In the genomic region with DNA sequence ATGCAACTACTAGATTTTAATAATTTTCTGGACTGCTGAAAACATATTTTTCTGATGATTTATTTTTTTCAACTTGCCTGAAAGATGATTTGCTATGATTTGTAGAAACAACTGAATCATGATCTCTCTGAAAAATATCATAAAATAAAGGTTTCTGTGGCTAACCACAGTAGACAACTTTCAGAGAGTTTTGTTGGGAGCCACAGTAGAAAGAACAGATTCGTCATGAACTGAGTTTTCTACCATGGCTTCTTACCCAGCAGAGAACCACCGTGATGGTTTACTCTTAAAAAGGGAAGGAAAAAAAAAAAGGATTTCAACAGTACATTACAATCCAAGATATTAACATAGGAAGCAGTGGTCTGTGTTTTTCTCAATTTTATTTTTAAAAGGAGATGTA, we compare ENCODE assay signal across 30 cellular contexts. TPM values are rescaled to one million over a fixed set of nuclear protein-coding genes. Genes with fewer than 3 reads are reported as not detected.
"Had no signal": no experiment of that assay in that cellular context is flagged by ENCODE, and none has a peak within 500 bp of the region (broad histone marks: within the 10 kb centered on the region; RNA-seq: fewer than 3 reads in every experiment).

No MANE protein-coding gene starts in this region.

- H3K4me1 Mint-ChIP-seq: natural killer cell had no signal

- H3K27ac ChIP-seq: brain microvascular endothelial cell, coronary artery, dorsolateral prefrontal cortex, gastrocnemius medialis, left lung, lower lobe of right lung, neural progenitor cell, parathyroid adenoma, psoas muscle, sigmoid colon, thoracic aorta had no signal

- H2AFZ ChIP-seq: neural progenitor cell, parathyroid adenoma had no signal

- DNase-seq: activated CD4-positive, alpha-beta T cell treated with anti-CD3 and anti-CD28 coated beads, Interleukin-2, amount 10 ng/mL, durations not matched to agents 7 days and 5 days; activated CD4-positive, CD25-positive, alpha-beta regulatory T cell treated with anti-CD3 and anti-CD28 coated beads, Interleukin-2, amount 50 U/mL, for 72 hours; activated T-cell treated with anti-CD3 and anti-CD28 coated beads for 4 hours; amniotic stem cell; brain microvascular endothelial cell; dorsolateral prefrontal cortex; effector memory CD4-positive, alpha-beta T cell; erythroblast; gastrocnemius medialis; glutamatergic neuron; left lung; lower lobe of right lung; mesenchymal stem cell; natural killer cell; occipital lobe; psoas muscle; sigmoid colon; stimulated activated CD4-positive, alpha-beta T cell treated with anti-CD3 and anti-CD28 coated beads, Interleukin-1b, Interleukin-23, amount 100 ng/mL, for 48 hours; stimulated activated naive CD4-positive, alpha-beta T cell; trophoblast cell had no signal

- H3K4me1 ChIP-seq: gastrocnemius medialis, left lung, lower lobe of right lung, parathyroid adenoma, psoas muscle, sigmoid colon had no signal

- H3K36me3 Mint-ChIP-seq: activated naive CD8-positive, alpha-beta T cell; neural progenitor cell had no signal

- H3K4me3 ChIP-seq: coronary artery, dorsolateral prefrontal cortex, gastrocnemius medialis, left lung, lower lobe of right lung, neural progenitor cell, psoas muscle, sigmoid colon, smooth muscle cell, thoracic aorta had no signal

- H3K9me3 Mint-ChIP-seq: activated CD4-positive, alpha-beta T cell treated with anti-CD3 and anti-CD28 coated beads, Interleukin-2, amount 10 ng/mL, durations not matched to agents 7 days and 5 days; activated T-helper 2 cell treated with anti-CD3 and anti-CD28 coated beads, Interferon-gamma antibody, Interleukin-2, Interleukin-4, amounts not matched to agents 10 μg/mL and 5 μg/mL and 100 μg/mL, durations not matched to agents 14 hours and 24 hours and 36 hours; natural killer cell; neural progenitor cell had no signal

- H3K27ac Mint-ChIP-seq: activated CD4-positive, alpha-beta T cell treated with anti-CD3 and anti-CD28 coated beads, Interleukin-2, amount 10 ng/mL, durations not matched to agents 7 days and 5 days; activated naive CD8-positive, alpha-beta T cell; activated T-helper 2 cell treated with anti-CD3 and anti-CD28 coated beads, Interferon-gamma antibody, Interleukin-2, Interleukin-4, amounts not matched to agents 10 μg/mL and 5 μg/mL and 100 μg/mL, durations not matched to agents 14 hours and 24 hours and 36 hours; natural killer cell; neural progenitor cell had no signal

- H3K27me3 ChIP-seq: brain microvascular endothelial cell, gastrocnemius medialis, left lung, neural progenitor cell, sigmoid colon had no signal

- H3K9ac ChIP-seq: neural progenitor cell, parathyroid adenoma had no signal

- H3K79me2 ChIP-seq: parathyroid adenoma had no signal

- H3K4me3 Mint-ChIP-seq: activated CD4-positive, alpha-beta T cell treated with anti-CD3 and anti-CD28 coated beads, Interleukin-2, amount 10 ng/mL, durations not matched to agents 7 days and 5 days; activated naive CD8-positive, alpha-beta T cell; natural killer cell; neural progenitor cell had no signal

- ATAC-seq: gastrocnemius medialis, left lung, lower lobe of right lung, natural killer cell, psoas muscle had no signal

- H3K9me3 ChIP-seq: gastrocnemius medialis, left lung, lower lobe of right lung, psoas muscle, sigmoid colon, thoracic aorta had no signal

- H3K4me2 ChIP-seq: neural progenitor cell, smooth muscle cell had no signal

- H3K36me3 ChIP-seq: brain microvascular endothelial cell, neural progenitor cell had no signal

RNA-seq across cellular contexts. Expression of a gene that starts 18.0 kb away (rescaled TPM):
- total RNA-seq: activated CD4-positive, alpha-beta T cell treated with anti-CD3 and anti-CD28 coated beads, Interleukin-2, amount 10 ng/mL, durations not matched to agents 7 days and 5 days; activated T-helper 2 cell treated with anti-CD3 and anti-CD28 coated beads, Interferon-gamma antibody, Interleukin-2, Interleukin-4, amounts not matched to agents 10 μg/mL and 5 μg/mL and 100 μg/mL, durations not matched to agents 14 hours and 24 hours and 36 hours; astrocyte; cardiac septum; cerebellum; gastrocnemius medialis; left lung; lower lobe of right lung; occipital lobe; psoas muscle; sigmoid colon; smooth muscle cell; thoracic aorta had no signal
- polyA plus RNA-seq: psoas muscle, sigmoid colon, smooth muscle cell had no signal
